ENCODE assay signal across 33 cellular contexts in the genomic region with DNA sequence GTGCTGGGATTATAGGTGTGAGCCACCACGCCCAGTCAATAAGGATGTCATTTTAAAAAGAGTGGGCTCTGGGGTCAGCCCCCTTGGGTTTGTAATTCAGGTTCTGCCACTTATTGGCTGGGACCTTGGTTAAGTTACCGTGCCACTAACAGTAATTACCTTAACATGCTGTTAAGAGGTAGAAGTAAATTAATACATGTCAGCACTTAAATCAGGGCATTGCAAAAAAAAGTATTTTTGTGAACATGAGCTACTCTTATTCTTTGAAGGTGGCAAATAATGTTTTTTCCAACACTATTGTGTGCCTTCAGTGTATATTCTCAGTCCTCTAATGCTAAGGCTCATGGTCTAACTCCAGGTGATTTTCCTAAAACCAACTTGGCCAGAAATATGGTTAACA.
DNase-seq lines count a peak whose midpoint lies in the region; ATAC-seq, FAIRE-seq and TF ChIP-seq lines count a peak whose summit lies in the region.
"Had no signal": no experiment of that assay in that cellular context is flagged by ENCODE, and none has a peak within 500 bp of the region (broad histone marks: within the 10 kb centered on the region; RNA-seq: fewer than 3 reads in every experiment).

No MANE protein-coding gene starts in this region.

- no peak for ATAC-seq in HepG2
- ATAC-seq in right lobe of liver = no peak
- ATAC-seq in IMR-90 (ENCODE audit: low read depth) = no peak
- ATAC-seq in K562 = no peak
- ATAC-seq: A549; CD8-positive, alpha-beta T cell had no signal

- H3K23ac ChIP-seq in IMR-90 (ENCODE audit: low read depth, low read length) = no peak overlapping the region

- no peak overlapping the region for H2AK9ac ChIP-seq in IMR-90 (replicated peaks; ENCODE audit: low read depth, low read length, poor library complexity)

- DNase-seq in HepG2 (ENCODE audit: low spot score) (no peak), right lobe of liver (no peak), IMR-90 (no peak), K562 (ENCODE audit: extremely low read depth in 1 of 4, low spot score in 3 of 4) (no peak), cerebellar cortex (ENCODE audit: low spot score) (no peak), NCI-H510A treated with DMSO at 0.1 percent for 48 hours (lab: John Stamatoyannopoulos, UW) (no peak)
- DNase-seq: 8988T; ACHN; AML-193; BE2C; C1 segment of cervical spinal cord; Caco-2; Calu3; CD4-positive, alpha-beta memory T cell; CD4-positive, alpha-beta T cell; CD4-positive, CD25-positive, alpha-beta regulatory T cell; CD8-positive, alpha-beta memory T cell; CD8-positive, alpha-beta T cell; COR-L47; DMS 273 treated with DMSO at 0.1 percent for 48 hours; DMS153; DMS53; DMS79; DMS79 treated with DMSO at 0.1 percent for 48 hours; DND-41; EL had no signal

- H2AFZ ChIP-seq in HepG2 (ENCODE audit: low read length) (no peak overlapping the region), IMR-90 (replicated peaks; ENCODE audit: low read length, poor library complexity) (no peak overlapping the region), K562 (ENCODE audit: low read depth, low read length) (no peak overlapping the region)

- H3K9me1 ChIP-seq in IMR-90 (ENCODE audit: insufficient read depth, low read length) (no peaks in the 10 kb centered on the region), K562 (ENCODE audit: control insufficient read depth, insufficient read depth, low read length) (no peaks in the 10 kb centered on the region)

- H2BK15ac ChIP-seq in IMR-90 (ENCODE audit: low read depth, low read length) = no peak overlapping the region

- TF ChIP-seq EP300 in HepG2 (IDR thresholded peaks at IDR 0.05; ENCODE audit: low read depth in 2 of 2, low read length in 2 of 2) (no peak), HepG2 (CRISPR knock-in tag; IDR thresholded peaks at IDR 0.05; ENCODE audit: borderline replicate concordance) (no peak), K562 (IDR thresholded peaks at IDR 0.05; ENCODE audit: low read length) (no peak)

- no peak overlapping the region for H3K4me2 ChIP-seq in HepG2 (ENCODE audit: low read depth, low read length)
- H3K4me2 ChIP-seq in IMR-90 (ENCODE audit: low read depth, low read length) = no peak overlapping the region
- H3K4me2 ChIP-seq in K562 (ENCODE audit: insufficient read depth, low read length) = no peak overlapping the region
- H3K4me2 ChIP-seq: A549; BLaER1; BLaER1 treated with 17β-estradiol and CSF1 and Interleukin-3, amounts not matched to agents 10 nM and 100 nM had no signal

- no peak overlapping the region for H3K9ac ChIP-seq in HepG2 (ENCODE audit: insufficient read depth, low read depth, low read length)
- H3K9ac ChIP-seq in IMR-90 (ENCODE audit: low read depth, low read length) = no peak overlapping the region
- no peak overlapping the region for H3K9ac ChIP-seq in K562 (ENCODE audit: insufficient read depth in 1 of 2, low read depth in 2 of 2, low read length in 2 of 2)
- H3K9ac ChIP-seq: BLaER1; BLaER1 treated with 17β-estradiol and CSF1 and Interleukin-3, amounts not matched to agents 10 nM and 100 nM had no signal

- no peak overlapping the region for H2BK20ac ChIP-seq in IMR-90 (ENCODE audit: low read depth, low read length)

- H3K27me3 ChIP-seq in HepG2 (ENCODE audit: control insufficient read depth in 1 of 2, insufficient read depth in 2 of 2, low read length in 2 of 2) (no peaks in the 10 kb centered on the region), right lobe of liver (no peaks in the 10 kb centered on the region), IMR-90 (ENCODE audit: control insufficient read depth, insufficient read depth, low read length) (no peaks in the 10 kb centered on the region), K562 (ENCODE audit: control insufficient read depth in 2 of 2, insufficient read depth in 2 of 2, low read length in 2 of 2) (no peaks in the 10 kb centered on the region)
- H3K27me3 ChIP-seq: BE2C; BLaER1; BLaER1 treated with 17β-estradiol and CSF1 and Interleukin-3, amounts not matched to agents 10 nM and 100 nM had no signal

- no peak overlapping the region for H3K4ac ChIP-seq in IMR-90 (ENCODE audit: low read depth, low read length)

- H4K91ac ChIP-seq in IMR-90 (ENCODE audit: insufficient read depth, low read depth, low read length) = no peak overlapping the region

- no peak overlapping the region for H3K4me3 ChIP-seq in HepG2 (replicated peaks in 1 of 3; ENCODE audit: insufficient read depth in 1 of 3, low read depth in 2 of 3, low read length in 3 of 3)
- no peak overlapping the region for H3K4me3 ChIP-seq in right lobe of liver
- no peak overlapping the region for H3K4me3 ChIP-seq in IMR-90 (ENCODE audit: insufficient read depth, low read depth, low read length)
- no peak overlapping the region for H3K4me3 ChIP-seq in K562
- H3K4me3 ChIP-seq: A549; BLaER1; BLaER1 treated with 17β-estradiol and CSF1 and Interleukin-3, amounts not matched to agents 10 nM and 100 nM had no signal

- no peaks in the 10 kb centered on the region for H3K4me1 ChIP-seq in HepG2 (ENCODE audit: insufficient read depth, low read length)
- no peaks in the 10 kb centered on the region for H3K4me1 ChIP-seq in right lobe of liver
- H3K4me1 ChIP-seq in IMR-90 (ENCODE audit: control insufficient read depth, insufficient read depth, low read length) = no peaks in the 10 kb centered on the region
- no peaks in the 10 kb centered on the region for H3K4me1 ChIP-seq in K562 (replicated peaks in 1 of 2; ENCODE audit: control insufficient read depth in 2 of 2, insufficient read depth in 2 of 2, low read length in 2 of 2)
- H3K4me1 ChIP-seq: A549; BE2C; BLaER1; BLaER1 treated with 17β-estradiol and CSF1 and Interleukin-3, amounts not matched to agents 10 nM and 100 nM; Caco-2 had no signal

- H4K20me1 ChIP-seq in HepG2 (ENCODE audit: insufficient read depth, low read length) = no peaks in the 10 kb centered on the region
- no peaks in the 10 kb centered on the region for H4K20me1 ChIP-seq in IMR-90 (ENCODE audit: insufficient read depth, low read length)
- no peaks in the 10 kb centered on the region for H4K20me1 ChIP-seq in K562 (replicated peaks; ENCODE audit: control insufficient read depth, insufficient read depth, low read length)
- H4K20me1 ChIP-seq: BLaER1 had no signal

- TF ChIP-seq RAD21 in HepG2 (CRISPR knock-in tag; IDR thresholded peaks at IDR 0.05) (no peak), IMR-90 (IDR thresholded peaks at IDR 0.05; ENCODE audit: low read length) (no peak), K562 (CRISPR knock-in tag; conservative IDR thresholded peaks at IDR 0.05 in 1 of 2, IDR thresholded peaks at IDR 0.05 in 1 of 2) (no peak)

- dilution Hi-C loops in IMR-90 (cut with HindIII; ENCODE audit: low sequenced_read_pairs, unreplicated experiment) = no loop called here

- H2BK5ac ChIP-seq in IMR-90 (ENCODE audit: low read depth, low read length, poor library complexity, severe bottlenecking) = no peak overlapping the region

- no peak for TF ChIP-seq POLR2A in HepG2 (IDR thresholded peaks at IDR 0.05; ENCODE audit: insufficient read depth in 1 of 2, low read depth in 2 of 2, low read length in 2 of 2)
- no peak for TF ChIP-seq POLR2A in right lobe of liver (IDR thresholded peaks at IDR 0.05)
- TF ChIP-seq POLR2A in IMR-90 (IDR thresholded peaks at IDR 0.05; ENCODE audit: low read depth, low read length) = no peak
- TF ChIP-seq POLR2A in K562 (conservative IDR thresholded peaks at IDR 0.05) = no peak

- TF ChIP-seq CTCF in HepG2 (CRISPR knock-in tag; IDR thresholded peaks at IDR 0.05) (no peak), right lobe of liver (IDR thresholded peaks at IDR 0.05) (no peak), IMR-90 (conservative IDR thresholded peaks at IDR 0.05; ENCODE audit: low read depth, low read length) (no peak), K562 (IDR thresholded peaks at IDR 0.05 in 2 of 3, conservative IDR thresholded peaks at IDR 0.05 in 1 of 3; ENCODE audit: insufficient read depth in 2 of 3, low read depth in 1 of 3, low read length in 3 of 3) (no peak)

- no peak overlapping the region for H3K18ac ChIP-seq in IMR-90 (ENCODE audit: low read depth, low read length)

- no peaks in the 10 kb centered on the region for H3K79me2 ChIP-seq in HepG2 (ENCODE audit: insufficient read depth, low read length)
- no peaks in the 10 kb centered on the region for H3K79me2 ChIP-seq in K562 (ENCODE audit: control insufficient read depth, insufficient read depth, low read length)

- H3K36me3 ChIP-seq in HepG2 (replicated peaks in 1 of 2; ENCODE audit: control insufficient read depth in 1 of 2, insufficient read depth in 2 of 2, low read length in 2 of 2) (no peaks in the 10 kb centered on the region), right lobe of liver (no peaks in the 10 kb centered on the region), IMR-90 (ENCODE audit: control insufficient read depth, insufficient read depth, low read length) (no peaks in the 10 kb centered on the region), K562 (ENCODE audit: control insufficient read depth, insufficient read depth, low read length) (no peaks in the 10 kb centered on the region)
- H3K36me3 ChIP-seq: BE2C, BLaER1 had no signal

- no peaks in the 10 kb centered on the region for H3K79me1 ChIP-seq in IMR-90 (ENCODE audit: low read depth in 1 of 2, low read length in 2 of 2)

- CTCF ChIA-PET in HepG2 (lab: Yijun Ruan, JAX; ENCODE audit: low intra/inter-chr PET ratio, low total read pairs) (no interaction called here), IMR-90 (lab: Yijun Ruan, JAX) (no interaction called here), K562 (lab: Yijun Ruan, JAX; ENCODE audit: low intra/inter-chr PET ratio) (no interaction called here)

- H4K5ac ChIP-seq in IMR-90 (ENCODE audit: low read depth, low read length) = no peak overlapping the region

- in situ Hi-C loops in HepG2 (cut with HindIII; ENCODE audit: extremely low pct_ligation_motif_present, low pct_unique_long_range_greater_than_20kb) = no loop called here
- in situ Hi-C loops in IMR-90 (cut with MboI; ENCODE audit: low sequenced_read_pairs) = no loop called here
- in situ Hi-C loops in K562 (cut with MboI) = no loop called here

- no peak overlapping the region for H4K8ac ChIP-seq in IMR-90 (ENCODE audit: low read depth in 2 of 2, low read length in 2 of 2)

- H3K9me3 ChIP-seq in HepG2 (ENCODE audit: low read length) (peaks cover 9% of the 10 kb centered on the region; the same call in 1 of the 2 replicates), right lobe of liver (no peaks in the 10 kb centered on the region), IMR-90 (ENCODE audit: control insufficient read depth, insufficient read depth, low read length) (peaks cover 3% of the 10 kb centered on the region; the same call in 1 of the 2 replicates), K562 (replicated peaks; ENCODE audit: control insufficient read depth, insufficient read depth, low read depth, low read length) (no peaks in the 10 kb centered on the region)
- H3K9me3 ChIP-seq: A549, BE2C, Caco-2 had no signal

- no peak overlapping the region for H3K14ac ChIP-seq in IMR-90 (replicated peaks; ENCODE audit: low read depth, low read length)

- POLR2A ChIA-PET in HepG2 (lab: Yijun Ruan, JAX) (no interaction called here), IMR-90 (lab: Charles Lee; ENCODE audit: unreplicated experiment) (no interaction called here), K562 (lab: Yijun Ruan, JAX) (interaction anchor here (0.7 kb wide), 1 partner anchor 148 kb away, joined by 3 read pairs; no protein-coding TSS in a partner anchor)

- H3K56ac ChIP-seq in IMR-90 (ENCODE audit: extremely low read depth, insufficient read depth, low read length) = no peak overlapping the region

- no peak overlapping the region for H2BK120ac ChIP-seq in IMR-90 (ENCODE audit: low read depth, low read length)

- FAIRE-seq in HepG2 (lab: Jason Lieb, UNC) = no peak
- no peak for FAIRE-seq in K562 (lab: Jason Lieb, UNC)
- FAIRE-seq: A204.1, A549, D721Med had no signal

- WGBS in HepG2 (ENCODE audit: low lambda C conversion rate) = 4% methylated on average over 2 of the region's 2 CpGs
- 71% methylated on average over 2 of the region's 2 CpGs for WGBS in right lobe of liver (ENCODE audit: insufficient coverage, low coverage, low lambda C conversion rate, missing lambda C conversion rate)
- WGBS in IMR-90 (ENCODE audit: extremely low coverage in 2 of 2, insufficient read length in 1 of 2), 2 experiments = no CpG with 5 or more reads among the region's 2 CpGs
- WGBS in K562 (ENCODE audit: insufficient coverage, low coverage, missing lambda C conversion rate) = 0% methylated on average over 2 of the region's 2 CpGs

- H3K27ac ChIP-seq in HepG2 (ENCODE audit: extremely low read length, insufficient read depth, low read length) (no peak overlapping the region), right lobe of liver (no peak overlapping the region), IMR-90 (ENCODE audit: insufficient read depth, low read length) (no peak overlapping the region), K562 (ENCODE audit: extremely low read depth, low read depth, low read length) (no peak overlapping the region)
- H3K27ac ChIP-seq: 22Rv1; A549; BLaER1; BLaER1 treated with 17β-estradiol and CSF1 and Interleukin-3, amounts not matched to agents 10 nM and 100 nM; C4-2B had no signal

- no peak overlapping the region for H2AK5ac ChIP-seq in IMR-90 (ENCODE audit: low read depth, low read length)

- no TSS peak for BruUV-seq in HepG2 (replicated peaks; lab: Mats Ljungman, UMichigan)
- no TSS peak for BruUV-seq in IMR-90 (replicated peaks; lab: Mats Ljungman, UMichigan)
- BruUV-seq in K562 (replicated peaks; lab: Mats Ljungman, UMichigan) = no TSS peak

- intact Hi-C loops in HepG2 (cut with micrococcal nuclease; ENCODE audit: unreplicated experiment) = no loop called here
- intact Hi-C loops in right lobe of liver (cut with DNase I) = no loop called here
- intact Hi-C loops in IMR-90 (cut with micrococcal nuclease) = no loop called here
- intact Hi-C loops in K562 (cut with micrococcal nuclease) = no loop called here

Comparison
In these comparisons a context has a peak if more than half of its experiments do, and no peak if none do; other contexts are left out.
1. Of the 241 proteins assayed by ChIP-seq in both HepG2 and K562: peak only in HepG2: MAFK; only in K562: none; in both: MAFF; in neither: 239.